ENCODE assay signal across 26 cellular contexts in the genomic region with DNA sequence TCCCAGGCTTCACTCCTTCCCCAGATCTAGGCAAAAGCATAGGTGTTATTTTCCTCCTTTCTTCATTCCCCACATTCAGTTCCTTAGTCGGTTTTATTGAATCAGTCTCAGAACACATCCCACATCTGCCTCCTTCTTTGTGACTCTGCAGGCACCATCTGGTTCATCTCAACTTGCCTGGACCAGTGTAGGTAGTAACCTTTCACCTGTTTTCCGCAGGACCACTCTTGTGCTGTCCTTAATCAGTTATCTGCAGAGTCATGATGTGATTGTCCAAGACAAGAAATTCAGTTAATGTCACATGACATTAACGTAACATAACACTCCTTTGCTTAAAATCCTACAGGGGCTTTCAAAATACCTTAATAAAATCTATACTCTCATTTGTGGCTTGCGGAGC.
"Had no signal": no experiment of that assay in that cellular context is flagged by ENCODE, and none has a peak within 500 bp of the region (broad histone marks: within the 10 kb centered on the region; RNA-seq: fewer than 3 reads in every experiment).

No MANE protein-coding gene starts in this region.

- H3K4me1 ChIP-seq: left lung, prostate gland, tibial nerve, uterus had no signal

- H3K4me3 Mint-ChIP-seq: immature natural killer cell; naive B cell; natural killer cell; nephron progenitor cell; stimulated activated effector memory CD8-positive, alpha-beta T cell treated with anti-CD3 and anti-CD28 coated beads, Interleukin-12 subunit alpha, Interleukin-12 subunit beta, amount 100 ng/mL, for 72 hours; stimulated activated naive CD8-positive, alpha-beta T cell treated with anti-CD3 and anti-CD28 coated beads, Interleukin-15, Interleukin-2, amounts not matched to agents 100 ng/mL and 50 ng/mL, for 24 hours; type B pancreatic cell had no signal

- H3K4me3 ChIP-seq: left lung, lower lobe of right lung, pancreas, prostate gland, skin epidermis, tibial nerve, uterus had no signal

- H3K27ac Mint-ChIP-seq: immature natural killer cell; naive B cell; natural killer cell; nephron progenitor cell; stimulated activated effector memory CD8-positive, alpha-beta T cell treated with anti-CD3 and anti-CD28 coated beads, Interleukin-12 subunit alpha, Interleukin-12 subunit beta, amount 100 ng/mL, for 72 hours; stimulated activated naive CD8-positive, alpha-beta T cell treated with anti-CD3 and anti-CD28 coated beads, Interleukin-15, Interleukin-2, amounts not matched to agents 100 ng/mL and 50 ng/mL, for 24 hours; type B pancreatic cell had no signal

- H3K4me1 Mint-ChIP-seq: nephron progenitor cell had no signal

- H3K27me3 Mint-ChIP-seq: naive B cell; stimulated activated naive CD8-positive, alpha-beta T cell treated with anti-CD3 and anti-CD28 coated beads, Interleukin-15, Interleukin-2, amounts not matched to agents 100 ng/mL and 50 ng/mL, for 24 hours had no signal

- H3K36me3 ChIP-seq: left lung, lower lobe of right lung, pancreas, prostate gland, tibial nerve, uterus had no signal

- H3K9me3 Mint-ChIP-seq: immature natural killer cell; natural killer cell; nephron progenitor cell; stimulated activated effector memory CD8-positive, alpha-beta T cell treated with anti-CD3 and anti-CD28 coated beads, Interleukin-12 subunit alpha, Interleukin-12 subunit beta, amount 100 ng/mL, for 72 hours; stimulated activated naive CD8-positive, alpha-beta T cell treated with anti-CD3 and anti-CD28 coated beads, Interleukin-15, Interleukin-2, amounts not matched to agents 100 ng/mL and 50 ng/mL, for 24 hours; type B pancreatic cell had no signal

- DNase-seq: hippocampal formation; immature natural killer cell; kidney; left colon; left lung; lower lobe of right lung; mammary epithelial cell; mesenchymal stem cell; naive B cell; natural killer cell; nephron progenitor cell; pancreas; posterior cingulate gyrus; retina; right cardiac atrium; stimulated activated CD4-positive, alpha-beta T cell treated with anti-CD3 and anti-CD28 coated beads, Interleukin-12 subunit alpha, Interleukin-12 subunit beta, amount 100 ng/mL, for 4 hours; stimulated activated CD4-positive, alpha-beta T cell treated with anti-CD3 and anti-CD28 coated beads, Interleukin-4, amount 100 ng/mL, for 24 hours; stimulated activated naive CD4-positive, alpha-beta T cell; uterus had no signal

- H3K27me3 ChIP-seq: left lung, pancreas, tibial nerve, uterus had no signal

- H3K27ac ChIP-seq: left lung, lower lobe of right lung, pancreas, prostate gland, skin epidermis, tibial nerve, uterus had no signal

- H3K9me3 ChIP-seq: left lung, lower lobe of right lung, pancreas, prostate gland, tibial nerve, uterus had no signal

- H3K36me3 Mint-ChIP-seq: immature natural killer cell; naive B cell; natural killer cell; stimulated activated effector memory CD8-positive, alpha-beta T cell treated with anti-CD3 and anti-CD28 coated beads, Interleukin-12 subunit alpha, Interleukin-12 subunit beta, amount 100 ng/mL, for 72 hours; type B pancreatic cell had no signal

- FAIRE-seq: islet of Langerhans had no signal
